20 cellular contexts compared by ENCODE assay signal in genomic region chr17:62804822-62805221, GRCh38. TPM values are rescaled to one million over a fixed set of nuclear protein-coding genes. Genes with fewer than 3 reads are reported as not detected.
DNase-seq lines count a peak whose midpoint lies in the region; ATAC-seq and TF ChIP-seq lines count a peak whose summit lies in the region.
"Had no signal": no experiment of that assay in that cellular context is flagged by ENCODE, and none has a peak within 500 bp of the region (broad histone marks: within the 10 kb centered on the region; RNA-seq: fewer than 3 reads in every experiment).

No MANE protein-coding gene starts in this region.

- ATAC-seq in HG03159 (IDR thresholded peaks at IDR 0.05; ENCODE audit: unreplicated experiment) (no peak), HG02588 (IDR thresholded peaks at IDR 0.05; ENCODE audit: unreplicated experiment) (no peak)
- ATAC-seq: HCT116; left lung; naive thymus-derived CD8-positive, alpha-beta T cell; psoas muscle had no signal

- H3K4me3 ChIP-seq in fibroblast of villous mesenchyme (ENCODE audit: low read depth, low read length), result no peak overlapping the region
- H3K4me3 ChIP-seq: left lung, psoas muscle, suprapubic skin had no signal

- TF ChIP-seq CTCF in fibroblast of villous mesenchyme (IDR thresholded peaks at IDR 0.05; ENCODE audit: insufficient read depth, low read depth, low read length), result no peak

- DNase-seq in A172 (ENCODE audit: low spot score) (peak; percentile 72), HT1080 (ENCODE audit: low read depth) (peak; percentile 81), amniotic epithelial cell (ENCODE audit: low read depth) (peak; percentile 73), fibroblast of villous mesenchyme (ENCODE audit: low read depth) (peak; percentile 77), T1000 (lab: John Stamatoyannopoulos, UW) (no peak), MV-4-11 (lab: John Stamatoyannopoulos, UW) (no peak)
- DNase-seq: activated CD4-positive, alpha-beta T cell treated with anti-CD3 and anti-CD28 coated beads for 4 hours; central memory CD4-positive, alpha-beta T cell; hypothalamus; left lung; naive thymus-derived CD8-positive, alpha-beta T cell; NCI-H2029 treated with DMSO at 0.1 percent for 48 hours; NCI-H82; psoas muscle had no signal

RNA-seq across cellular contexts. Expression of gene MARCHF10, which starts 3.3 kb away (rescaled TPM):
- 0.19 TPM in 1 of 2 replicates, not detected in the other for total RNA-seq in A172 (2014; rRNA removed; shearing (Covaris generic))
- 0.16 TPM in 1 of 2 replicates, not detected in the other for total RNA-seq in HT1080 (2014; rRNA removed; shearing (Covaris generic))
- not detected in 2 replicates for polyA plus RNA-seq in HT1080 (2015; cell fraction: cytosol; rRNA removed)
- polyA plus RNA-seq in HT1080 (2015; cell fraction: nucleus; rRNA removed), result not detected in 2 replicates
- under 0.01 and 0.32 TPM in 2 replicates for total RNA-seq in fibroblast of villous mesenchyme
- total RNA-seq: A673; psoas muscle; suprapubic skin; T-helper 2 cell treated with Interferon-gamma antibody and Interleukin-4, amounts not matched to agents 100 ng/mL and 5 ng/mL, for 36 hours had no signal

Comparison
In these comparisons a context has a peak if more than half of its experiments do, and no peak if none do; other contexts are left out.
1. DNase-seq: peak in A172 (single experiment), HT1080 (single experiment), amniotic epithelial cell (single experiment) and fibroblast of villous mesenchyme (single experiment); none in T1000 (single experiment) and MV-4-11 (single experiment).